Comparison of ENCODE assay signal across 8 cellular contexts in the genomic region with DNA sequence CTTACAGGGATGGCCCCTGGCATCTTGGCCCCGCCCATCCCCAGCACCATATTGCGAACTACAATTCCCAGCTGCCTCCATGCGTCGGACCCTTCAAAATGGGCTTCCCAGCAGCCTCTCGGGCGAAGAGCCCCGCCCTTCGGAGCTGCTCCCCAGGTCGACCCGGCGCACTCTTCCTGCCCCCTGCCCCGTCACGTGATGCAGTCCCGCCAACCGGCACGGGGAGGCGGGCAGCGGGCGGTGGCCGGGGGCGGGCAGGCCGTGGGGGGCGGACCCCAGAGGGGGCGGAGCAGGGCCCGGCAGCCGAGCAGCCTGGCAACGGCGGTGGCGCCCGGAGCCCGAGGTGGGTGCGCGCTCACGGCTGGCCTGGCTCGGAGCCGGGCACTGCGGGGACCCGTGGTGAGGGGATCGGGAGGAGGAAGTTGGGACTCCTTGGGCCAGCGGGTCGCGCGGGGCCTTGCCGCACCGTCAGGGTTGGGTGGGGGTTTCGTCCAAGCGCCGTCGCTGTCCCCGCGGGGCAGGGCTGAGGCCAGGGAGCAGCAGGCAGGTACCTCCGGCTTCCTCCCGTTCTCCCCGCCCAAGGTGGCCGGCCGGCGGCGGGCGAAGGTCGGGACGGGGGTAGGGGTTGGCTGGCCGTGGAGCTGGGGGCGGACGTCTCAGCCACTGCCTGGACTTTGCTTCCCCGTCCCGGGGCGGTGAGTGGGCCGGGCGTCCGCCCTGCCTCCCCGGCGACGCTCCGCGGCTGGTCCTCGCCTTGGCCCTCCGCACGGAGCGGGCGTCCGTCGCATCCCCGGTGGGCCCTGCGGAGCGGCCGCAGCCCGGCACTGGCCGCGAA. TPM values are rescaled to one million over a fixed set of nuclear protein-coding genes. Genes with fewer than 3 reads are reported as not detected.
DNase-seq lines count a peak whose midpoint lies in the region; ATAC-seq and FAIRE-seq lines count a peak whose summit lies in the region.

A gene (plus strand): TSS at position 302 of the 835 bp plus-strand sequence. CDS start 23,994 bp downstream, outside the sequence.

- H3K9me3 ChIP-seq in effector memory CD4-positive, alpha-beta T cell (ENCODE audit: control insufficient read depth, low read length) = no peaks in the 10 kb centered on the region

- DNase-seq in COR-L47 (lab: John Stamatoyannopoulos, UW) = peak; percentile 84
- peak; percentile 69 for DNase-seq in HTR-8/SVneo (ENCODE audit: insufficient read length, low spot score)
- DNase-seq in NOMO-1 treated with DMSO at 0.1 percent for 48 hours (lab: John Stamatoyannopoulos, UW; ENCODE audit: unreplicated experiment) = peak; percentile 90
- peak; percentile 73 to 84 for DNase-seq in activated CD8-positive, alpha-beta memory T cell treated with anti-CD3 and anti-CD28 coated beads for 4 hours (ENCODE audit: low read depth in 2 of 2)
- DNase-seq in effector memory CD4-positive, alpha-beta T cell = peak; percentile 79 to 86 (median 84)
- peak; percentile 95 for DNase-seq in lung microvascular endothelial cell (ENCODE audit: low read depth in 2 of 2)
- peak; percentile 72 to 86 (median 83) for DNase-seq in stimulated activated CD4-positive, alpha-beta T cell treated with anti-CD3 and anti-CD28 coated beads, TNF-alpha, amount 100 ng/mL, for 4 hours (ENCODE audit: low read depth in 3 of 3)

- H3K4me1 ChIP-seq in effector memory CD4-positive, alpha-beta T cell (ENCODE audit: control insufficient read depth, insufficient read depth, low read length, poor library complexity, severe bottlenecking) = peaks cover 11% of the 10 kb centered on the region

- H3K27me3 ChIP-seq in effector memory CD4-positive, alpha-beta T cell (replicated peaks; ENCODE audit: control insufficient read depth, insufficient read depth, low read length, poor library complexity, severe bottlenecking) = no peaks in the 10 kb centered on the region

- H3K27ac ChIP-seq in effector memory CD4-positive, alpha-beta T cell (ENCODE audit: insufficient read depth, low read length, poor library complexity, severe bottlenecking) = peak within 1 kb of the TSS; percentile 78

- no peaks in the 10 kb centered on the region for H3K36me3 ChIP-seq in effector memory CD4-positive, alpha-beta T cell (ENCODE audit: control insufficient read depth, insufficient read depth, low read length)

- no peak for FAIRE-seq in HTR-8/SVneo (lab: Jason Lieb, UNC)

- H3K4me3 ChIP-seq in effector memory CD4-positive, alpha-beta T cell (ENCODE audit: insufficient read depth, low read depth, low read length, poor library complexity, severe bottlenecking) = peak within 1 kb of the TSS; percentile 68

- ATAC-seq in GM21381 (IDR thresholded peaks at IDR 0.05; ENCODE audit: unreplicated experiment) = peak; percentile 95

RNA-seq across cellular contexts. Expression of the gene that starts here (rescaled TPM):
- 12.0 and 26.0 TPM in 2 replicates for total RNA-seq in lung microvascular endothelial cell

Comparison
In these comparisons a context has a peak if more than half of its experiments do, and no peak if none do; other contexts are left out.
1. Peak in every context shown above with its lines: DNase-seq, ATAC-seq, H3K4me3 ChIP-seq and H3K27ac ChIP-seq.